Comparison of ENCODE assay signal across 1 cellular context in genomic region chr6:28960846-28961500, GRCh38.
TF ChIP-seq lines count a peak whose summit lies in the region.

No MANE protein-coding gene starts in this region.

TF ChIP-seq in GM23338, 12 proteins besides CTCF, POLR2A, EP300 and RAD21 (continued from another document):
- TF ChIP-seq, protein P1, sequence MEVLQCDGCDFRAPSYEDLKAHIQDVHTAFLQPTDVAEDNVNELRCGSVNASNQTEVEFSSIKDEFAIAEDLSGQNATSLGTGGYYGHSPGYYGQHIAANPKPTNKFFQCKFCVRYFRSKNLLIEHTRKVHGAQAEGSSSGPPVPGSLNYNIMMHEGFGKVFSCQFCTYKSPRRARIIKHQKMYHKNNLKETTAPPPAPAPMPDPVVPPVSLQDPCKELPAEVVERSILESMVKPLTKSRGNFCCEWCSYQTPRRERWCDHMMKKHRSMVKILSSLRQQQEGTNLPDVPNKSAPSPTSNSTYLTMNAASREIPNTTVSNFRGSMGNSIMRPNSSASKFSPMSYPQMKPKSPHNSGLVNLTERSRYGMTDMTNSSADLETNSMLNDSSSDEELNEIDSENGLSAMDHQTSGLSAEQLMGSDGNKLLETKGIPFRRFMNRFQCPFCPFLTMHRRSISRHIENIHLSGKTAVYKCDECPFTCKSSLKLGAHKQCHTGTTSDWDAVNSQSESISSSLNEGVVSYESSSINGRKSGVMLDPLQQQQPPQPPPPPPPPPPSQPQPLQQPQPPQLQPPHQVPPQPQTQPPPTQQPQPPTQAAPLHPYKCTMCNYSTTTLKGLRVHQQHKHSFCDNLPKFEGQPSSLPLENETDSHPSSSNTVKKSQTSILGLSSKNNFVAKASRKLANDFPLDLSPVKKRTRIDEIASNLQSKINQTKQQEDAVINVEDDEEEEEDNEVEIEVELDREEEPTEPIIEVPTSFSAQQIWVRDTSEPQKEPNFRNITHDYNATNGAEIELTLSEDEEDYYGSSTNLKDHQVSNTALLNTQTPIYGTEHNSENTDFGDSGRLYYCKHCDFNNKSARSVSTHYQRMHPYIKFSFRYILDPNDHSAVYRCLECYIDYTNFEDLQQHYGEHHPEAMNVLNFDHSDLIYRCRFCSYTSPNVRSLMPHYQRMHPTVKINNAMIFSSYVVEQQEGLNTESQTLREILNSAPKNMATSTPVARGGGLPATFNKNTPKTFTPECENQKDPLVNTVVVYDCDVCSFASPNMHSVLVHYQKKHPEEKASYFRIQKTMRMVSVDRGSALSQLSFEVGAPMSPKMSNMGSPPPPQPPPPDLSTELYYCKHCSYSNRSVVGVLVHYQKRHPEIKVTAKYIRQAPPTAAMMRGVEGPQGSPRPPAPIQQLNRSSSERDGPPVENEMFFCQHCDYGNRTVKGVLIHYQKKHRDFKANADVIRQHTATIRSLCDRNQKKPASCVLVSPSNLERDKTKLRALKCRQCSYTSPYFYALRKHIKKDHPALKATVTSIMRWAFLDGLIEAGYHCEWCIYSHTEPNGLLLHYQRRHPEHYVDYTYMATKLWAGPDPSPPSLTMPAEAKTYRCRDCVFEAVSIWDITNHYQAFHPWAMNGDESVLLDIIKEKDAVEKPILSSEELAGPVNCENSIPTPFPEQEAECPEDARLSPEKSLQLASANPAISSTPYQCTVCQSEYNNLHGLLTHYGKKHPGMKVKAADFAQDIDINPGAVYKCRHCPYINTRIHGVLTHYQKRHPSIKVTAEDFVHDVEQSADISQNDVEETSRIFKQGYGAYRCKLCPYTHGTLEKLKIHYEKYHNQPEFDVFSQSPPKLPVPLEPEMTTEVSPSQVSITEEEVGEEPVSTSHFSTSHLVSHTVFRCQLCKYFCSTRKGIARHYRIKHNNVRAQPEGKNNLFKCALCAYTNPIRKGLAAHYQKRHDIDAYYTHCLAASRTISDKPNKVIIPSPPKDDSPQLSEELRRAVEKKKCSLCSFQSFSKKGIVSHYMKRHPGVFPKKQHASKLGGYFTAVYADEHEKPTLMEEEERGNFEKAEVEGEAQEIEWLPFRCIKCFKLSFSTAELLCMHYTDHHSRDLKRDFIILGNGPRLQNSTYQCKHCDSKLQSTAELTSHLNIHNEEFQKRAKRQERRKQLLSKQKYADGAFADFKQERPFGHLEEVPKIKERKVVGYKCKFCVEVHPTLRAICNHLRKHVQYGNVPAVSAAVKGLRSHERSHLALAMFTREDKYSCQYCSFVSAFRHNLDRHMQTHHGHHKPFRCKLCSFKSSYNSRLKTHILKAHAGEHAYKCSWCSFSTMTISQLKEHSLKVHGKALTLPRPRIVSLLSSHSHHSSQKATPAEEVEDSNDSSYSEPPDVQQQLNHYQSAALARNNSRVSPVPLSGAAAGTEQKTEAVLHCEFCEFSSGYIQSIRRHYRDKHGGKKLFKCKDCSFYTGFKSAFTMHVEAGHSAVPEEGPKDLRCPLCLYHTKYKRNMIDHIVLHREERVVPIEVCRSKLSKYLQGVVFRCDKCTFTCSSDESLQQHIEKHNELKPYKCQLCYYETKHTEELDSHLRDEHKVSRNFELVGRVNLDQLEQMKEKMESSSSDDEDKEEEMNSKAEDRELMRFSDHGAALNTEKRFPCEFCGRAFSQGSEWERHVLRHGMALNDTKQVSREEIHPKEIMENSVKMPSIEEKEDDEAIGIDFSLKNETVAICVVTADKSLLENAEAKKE (CRISPR knock-in tag; IDR thresholded peaks at IDR 0.05) = no peak
- TF ChIP-seq, protein P2, sequence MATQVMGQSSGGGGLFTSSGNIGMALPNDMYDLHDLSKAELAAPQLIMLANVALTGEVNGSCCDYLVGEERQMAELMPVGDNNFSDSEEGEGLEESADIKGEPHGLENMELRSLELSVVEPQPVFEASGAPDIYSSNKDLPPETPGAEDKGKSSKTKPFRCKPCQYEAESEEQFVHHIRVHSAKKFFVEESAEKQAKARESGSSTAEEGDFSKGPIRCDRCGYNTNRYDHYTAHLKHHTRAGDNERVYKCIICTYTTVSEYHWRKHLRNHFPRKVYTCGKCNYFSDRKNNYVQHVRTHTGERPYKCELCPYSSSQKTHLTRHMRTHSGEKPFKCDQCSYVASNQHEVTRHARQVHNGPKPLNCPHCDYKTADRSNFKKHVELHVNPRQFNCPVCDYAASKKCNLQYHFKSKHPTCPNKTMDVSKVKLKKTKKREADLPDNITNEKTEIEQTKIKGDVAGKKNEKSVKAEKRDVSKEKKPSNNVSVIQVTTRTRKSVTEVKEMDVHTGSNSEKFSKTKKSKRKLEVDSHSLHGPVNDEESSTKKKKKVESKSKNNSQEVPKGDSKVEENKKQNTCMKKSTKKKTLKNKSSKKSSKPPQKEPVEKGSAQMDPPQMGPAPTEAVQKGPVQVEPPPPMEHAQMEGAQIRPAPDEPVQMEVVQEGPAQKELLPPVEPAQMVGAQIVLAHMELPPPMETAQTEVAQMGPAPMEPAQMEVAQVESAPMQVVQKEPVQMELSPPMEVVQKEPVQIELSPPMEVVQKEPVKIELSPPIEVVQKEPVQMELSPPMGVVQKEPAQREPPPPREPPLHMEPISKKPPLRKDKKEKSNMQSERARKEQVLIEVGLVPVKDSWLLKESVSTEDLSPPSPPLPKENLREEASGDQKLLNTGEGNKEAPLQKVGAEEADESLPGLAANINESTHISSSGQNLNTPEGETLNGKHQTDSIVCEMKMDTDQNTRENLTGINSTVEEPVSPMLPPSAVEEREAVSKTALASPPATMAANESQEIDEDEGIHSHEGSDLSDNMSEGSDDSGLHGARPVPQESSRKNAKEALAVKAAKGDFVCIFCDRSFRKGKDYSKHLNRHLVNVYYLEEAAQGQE (IDR thresholded peaks at IDR 0.05; ENCODE audit: unreplicated experiment) = no peak
- TF ChIP-seq EZH2phosphoT487 (IDR thresholded peaks at IDR 0.05; ENCODE audit: unreplicated experiment) (no peak), EZH2 (IDR thresholded peaks at IDR 0.05; ENCODE audit: low read depth, unreplicated experiment) (no peak), POLR2AphosphoS5 (IDR thresholded peaks at IDR 0.05; ENCODE audit: low read depth) (no peak), ZNF114 (CRISPR knock-in tag; IDR thresholded peaks at IDR 0.05) (no peak), JUNB (IDR thresholded peaks at IDR 0.05; ENCODE audit: unreplicated experiment) (no peak)
TF ChIP-seq in GM23338: peak in this region for 0.
